Comparison of ENCODE assay signal across 1 cellular context in the genomic region with DNA sequence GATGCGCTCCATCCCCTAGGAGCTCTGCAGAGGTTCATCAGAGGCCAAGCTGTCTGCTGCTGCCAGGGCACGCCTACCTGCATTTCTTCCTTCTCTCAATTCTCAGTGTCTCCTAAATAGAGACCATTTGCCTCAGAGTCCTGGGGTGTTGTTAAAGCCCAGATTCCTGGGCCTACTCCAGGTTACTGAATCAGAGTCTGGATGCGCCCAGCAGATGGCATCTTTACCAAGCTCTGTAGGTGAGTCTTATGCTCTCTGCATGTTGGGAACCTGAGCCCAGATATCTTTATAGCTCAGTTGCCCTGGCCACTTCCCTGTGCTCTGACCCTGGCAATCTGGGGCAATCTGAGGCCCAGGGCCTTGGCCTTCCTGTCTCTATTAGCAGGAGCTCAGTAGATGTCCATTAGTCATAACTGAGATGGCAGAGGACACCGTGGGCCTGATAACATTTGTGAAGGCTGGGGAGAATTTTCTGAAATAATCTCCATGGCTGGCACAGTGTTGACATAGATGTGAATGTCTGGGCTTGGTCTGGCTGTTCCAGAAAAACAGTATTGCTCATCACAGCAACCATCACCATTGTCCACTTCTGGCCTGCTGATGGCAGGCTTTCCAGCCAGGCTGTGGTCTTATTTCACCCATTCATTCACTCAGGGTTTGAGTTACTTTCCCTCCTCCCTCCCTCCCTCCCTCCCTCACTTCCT.
TF ChIP-seq lines count a peak whose summit lies in the region.

No MANE protein-coding gene starts in this region.

TF ChIP-seq in H1, 55 proteins besides CTCF, POLR2A, EP300 and RAD21:
- TF ChIP-seq KDM1A (IDR thresholded peaks at IDR 0.05; ENCODE audit: borderline replicate concordance, low read length) (no peak), BCL11A (IDR thresholded peaks at IDR 0.05; ENCODE audit: low read depth in 2 of 2, low read length in 2 of 2) (no peak), RBBP5 (IDR thresholded peaks at IDR 0.05; ENCODE audit: borderline replicate concordance, low read depth, low read length) (no peak), FOSL1 (IDR thresholded peaks at IDR 0.05; ENCODE audit: insufficient read depth, low read depth, low read length) (no peak), GABPA (IDR thresholded peaks at IDR 0.05; ENCODE audit: borderline replicate concordance, insufficient read depth, low read length) (no peak), CREB1 (IDR thresholded peaks at IDR 0.05) (no peak), KDM4A (IDR thresholded peaks at IDR 0.05; ENCODE audit: low read depth, low read length, severe bottlenecking) (no peak), CHD2 (IDR thresholded peaks at IDR 0.05; ENCODE audit: low read length) (no peak), TAF7 (optimal IDR thresholded peaks at IDR 0.05; ENCODE audit: borderline replicate concordance, low read depth, low read length) (no peak), PHF8 (conservative IDR thresholded peaks at IDR 0.05; ENCODE audit: low read depth, low read length) (no peak), TBP (IDR thresholded peaks at IDR 0.05; ENCODE audit: low read depth, low read length) (no peak), HDAC6 (IDR thresholded peaks at IDR 0.05; ENCODE audit: low read depth, low read length) (no peak), POU5F1 (IDR thresholded peaks at IDR 0.05; ENCODE audit: low read depth, low read length) (no peak), JUND (IDR thresholded peaks at IDR 0.05; ENCODE audit: low read length) (no peak)
- TF ChIP-seq, protein P1, sequence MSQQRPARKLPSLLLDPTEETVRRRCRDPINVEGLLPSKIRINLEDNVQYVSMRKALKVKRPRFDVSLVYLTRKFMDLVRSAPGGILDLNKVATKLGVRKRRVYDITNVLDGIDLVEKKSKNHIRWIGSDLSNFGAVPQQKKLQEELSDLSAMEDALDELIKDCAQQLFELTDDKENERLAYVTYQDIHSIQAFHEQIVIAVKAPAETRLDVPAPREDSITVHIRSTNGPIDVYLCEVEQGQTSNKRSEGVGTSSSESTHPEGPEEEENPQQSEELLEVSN (IDR thresholded peaks at IDR 0.05), result no peak
